9 cellular contexts compared by ENCODE assay signal in the genomic region with DNA sequence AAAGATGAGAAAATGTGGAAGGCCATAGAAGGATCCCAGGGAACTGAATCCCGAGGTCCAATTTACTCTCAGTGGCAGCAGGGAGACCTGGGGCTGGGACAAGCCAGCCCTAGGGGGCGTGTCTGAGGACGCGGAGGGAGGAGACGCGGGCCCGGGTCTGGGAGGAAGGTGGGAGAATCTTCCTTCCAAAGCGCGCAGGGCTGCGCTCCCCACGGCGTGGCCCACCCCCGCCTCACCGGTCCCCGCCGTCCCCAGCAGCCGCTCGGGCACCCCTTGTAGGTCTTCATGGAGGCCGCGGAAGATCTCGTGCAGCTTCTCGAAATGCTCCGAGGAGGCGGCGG. TPM values are rescaled to one million over a fixed set of nuclear protein-coding genes. Genes with fewer than 3 reads are reported as not detected.
DNase-seq lines count a peak whose midpoint lies in the region; ATAC-seq and TF ChIP-seq lines count a peak whose summit lies in the region.
"Had no signal": no experiment of that assay in that cellular context is flagged by ENCODE, and none has a peak within 500 bp of the region (broad histone marks: within the 10 kb centered on the region; RNA-seq: fewer than 3 reads in every experiment).

No MANE protein-coding gene starts in this region.

- peak overlapping the region; percentile 87 for H3K4me2 ChIP-seq in OCI-LY7 (ENCODE audit: low read length)

- peak; percentile 47; the same call in 1 of the 2 replicates for TF ChIP-seq CTCF in OCI-LY7 (conservative IDR thresholded peaks at IDR 0.05; ENCODE audit: low read length)
- no peak for TF ChIP-seq CTCF in fibroblast of mammary gland (conservative IDR thresholded peaks at IDR 0.05; ENCODE audit: control insufficient read depth, insufficient read depth, low read depth, low read length)

- CTCF ChIA-PET in OCI-LY7 (lab: Charles Lee; ENCODE audit: unreplicated experiment) = interaction anchor here (0.6 kb wide), 2 partner anchors 75 to 151 kb away, joined by 3 read pairs; no protein-coding TSS in a partner anchor

- peaks cover 31% of the 10 kb centered on the region for H3K79me2 ChIP-seq in OCI-LY7 (ENCODE audit: insufficient read depth, low read depth, low read length)

- H3K36me3 ChIP-seq in HUES6 (ENCODE audit: control insufficient read depth, insufficient read depth, low read length) (peaks cover 23% of the 10 kb centered on the region), OCI-LY7 (ENCODE audit: insufficient read depth, low read length) (peaks cover 32% of the 10 kb centered on the region)

- no peaks in the 10 kb centered on the region for H3K9me3 Mint-ChIP-seq in activated T-helper 17 cell treated with anti-CD3 and anti-CD28 coated beads, Interleukin-2, amount 50 U/mL, for 72 hours
- no peaks in the 10 kb centered on the region for H3K9me3 Mint-ChIP-seq in naive B cell

- no peaks in the 10 kb centered on the region for H3K27me3 ChIP-seq in HUES6 (ENCODE audit: control insufficient read depth, insufficient read depth, low read length)

- H3K4me1 Mint-ChIP-seq in activated T-helper 17 cell treated with anti-CD3 and anti-CD28 coated beads, Interleukin-2, amount 50 U/mL, for 72 hours = peaks cover 16% of the 10 kb centered on the region
- peaks cover 29 to 57% (median 46%) of the 10 kb centered on the region in 3 donors for H3K4me1 Mint-ChIP-seq in naive B cell

- BruUV-seq in OCI-LY7 (replicated peaks; lab: Mats Ljungman, UMichigan) = no TSS peak

- ATAC-seq in GM21526 (IDR thresholded peaks at IDR 0.05; ENCODE audit: low FRiP score, unreplicated experiment) = peak; percentile 47
- peak; percentile 90 for ATAC-seq in activated T-helper 17 cell treated with anti-CD3 and anti-CD28 coated beads, Interleukin-2, amount 50 U/mL, for 72 hours (replicated peaks)
- ATAC-seq in naive B cell (ENCODE audit: low read depth in 2 of 2) = peak; percentile 34 to 40

- H3K4me3 ChIP-seq in HUES6 (ENCODE audit: low read depth, low read length) (peak overlapping the region; percentile 94), OCI-LY7 (ENCODE audit: low read depth, low read length, poor library complexity, severe bottlenecking) (peak overlapping the region; percentile 82), fibroblast of mammary gland (ENCODE audit: control insufficient read depth, low read depth, low read length) (peak overlapping the region; percentile 82)

- H2AFZ ChIP-seq in OCI-LY7 (ENCODE audit: low read length) = peak overlapping the region; percentile 83; the same call in 1 of the 2 replicates

- peak overlapping the region; percentile 84 for H3K27ac Mint-ChIP-seq in activated T-helper 17 cell treated with anti-CD3 and anti-CD28 coated beads, Interleukin-2, amount 50 U/mL, for 72 hours
- H3K27ac Mint-ChIP-seq in naive B cell = peak overlapping the region; percentile 91 to 97 (median 96)

- H3K27ac ChIP-seq in HUES6 (ENCODE audit: low read depth, low read length) = peak overlapping the region; percentile 100
- peak overlapping the region; percentile 53 for H3K27ac ChIP-seq in OCI-LY7 (ENCODE audit: low read depth, low read length, poor library complexity, severe bottlenecking)

- H3K4me1 ChIP-seq in HUES6 (ENCODE audit: control insufficient read depth, insufficient read depth, low read length) = peaks cover 4% of the 10 kb centered on the region; the same call in 1 of the 2 replicates
- H3K4me1 ChIP-seq in OCI-LY7 (ENCODE audit: insufficient read depth, low read length, poor library complexity, severe bottlenecking) = peaks cover 21% of the 10 kb centered on the region

- H3K9me3 ChIP-seq in HUES6 (ENCODE audit: control insufficient read depth, insufficient read depth, low read depth, low read length) = no peaks in the 10 kb centered on the region
- no peaks in the 10 kb centered on the region for H3K9me3 ChIP-seq in OCI-LY7 (ENCODE audit: low read length)

- H4K20me1 ChIP-seq in OCI-LY7 (ENCODE audit: insufficient read depth, low read length) = peaks cover 13% of the 10 kb centered on the region

- POLR2A ChIA-PET in OCI-LY7 (lab: Charles Lee) = interaction anchor here (1.0 to 1.1 kb wide), 3 partner anchors 28 to 317 kb away, joined by 3 to 5 read pairs (median 3); a partner anchor contains a TSS

- no peaks in the 10 kb centered on the region for H3K9me2 ChIP-seq in OCI-LY7 (ENCODE audit: insufficient read depth, low read length)

- no peaks in the 10 kb centered on the region for H3K27me3 Mint-ChIP-seq in activated T-helper 17 cell treated with anti-CD3 and anti-CD28 coated beads, Interleukin-2, amount 50 U/mL, for 72 hours
- no peaks in the 10 kb centered on the region for H3K27me3 Mint-ChIP-seq in naive B cell

- peaks cover 23% of the 10 kb centered on the region for H3K36me3 Mint-ChIP-seq in activated T-helper 17 cell treated with anti-CD3 and anti-CD28 coated beads, Interleukin-2, amount 50 U/mL, for 72 hours (ENCODE audit: low read depth)
- H3K36me3 Mint-ChIP-seq in naive B cell = no peaks in the 10 kb centered on the region

- H3K9ac ChIP-seq in HUES6 (ENCODE audit: low read length) = peak overlapping the region; percentile 100

- H3K4me3 Mint-ChIP-seq in activated T-helper 17 cell treated with anti-CD3 and anti-CD28 coated beads, Interleukin-2, amount 50 U/mL, for 72 hours = peak overlapping the region; percentile 83
- H3K4me3 Mint-ChIP-seq in naive B cell = peak overlapping the region; percentile 84 to 97 (median 94)

- DNase-seq in DMS153 (lab: John Stamatoyannopoulos, UW) (peak; percentile 31), OCI-LY7 (ENCODE audit: low spot score) (peak; percentile 56), fibroblast of mammary gland (ENCODE audit: low read depth) (peak; percentile 40), naive B cell (no peak), superior temporal gyrus (ENCODE audit: extremely low spot score) (peak; percentile 74)

- intact Hi-C loops in OCI-LY7 (cut with micrococcal nuclease; ENCODE audit: unreplicated experiment) = loop anchor here (2.0 kb wide), 1 partner anchor 21 kb away; a partner anchor contains a TSS

RNA-seq across cellular contexts. Expression of a gene that starts 0.3 kb away (rescaled TPM):
- total RNA-seq in OCI-LY7 (2014; rRNA removed; shearing (Covaris generic)) = 41.5 and 50.5 TPM in 2 replicates
- 80.2 and 93.3 TPM in 2 replicates for total RNA-seq in OCI-LY7 (2022)
- total RNA-seq in activated T-helper 17 cell treated with anti-CD3 and anti-CD28 coated beads, Interleukin-2, amount 50 U/mL, for 72 hours = 10 to 100 TPM; 29.3 to 68.1 TPM
- 10 to 100 TPM; 55.8 to 84.7 (median 61.4) TPM for polyA plus RNA-seq in naive B cell (ENCODE audit: low read depth in 6 of 6)

RNA-seq across cellular contexts. Expression of a gene that starts 21.5 kb away (rescaled TPM):
- 31.1 and 32.0 TPM in 2 replicates for total RNA-seq in OCI-LY7 (2014; rRNA removed; shearing (Covaris generic))
- 33.6 and 37.7 TPM in 2 replicates for total RNA-seq in OCI-LY7 (2022)
- total RNA-seq in activated T-helper 17 cell treated with anti-CD3 and anti-CD28 coated beads, Interleukin-2, amount 50 U/mL, for 72 hours = 10 to 100 TPM; 40.3 to 44.6 TPM
- polyA plus RNA-seq in naive B cell (ENCODE audit: low read depth in 6 of 6) = 100 to 1,000 TPM in 1 of 6 donors, 10 to 100 TPM in 5; 47.2 to 107 (median 56.9) TPM

RNA-seq across cellular contexts. Expression of a gene that starts 27.6 kb away (rescaled TPM):
- total RNA-seq in OCI-LY7 (2014; rRNA removed; shearing (Covaris generic)) = not detected in 2 replicates
- total RNA-seq in OCI-LY7 (2022) = not detected in 2 replicates
- not detected for total RNA-seq in activated T-helper 17 cell treated with anti-CD3 and anti-CD28 coated beads, Interleukin-2, amount 50 U/mL, for 72 hours
- polyA plus RNA-seq in naive B cell (ENCODE audit: low read depth in 6 of 6) = not detected
- total RNA-seq: glomerular endothelial cell had no signal

RNA-seq across cellular contexts. Expression of a gene that starts 54.4 kb away (rescaled TPM):
- total RNA-seq in OCI-LY7 (2014; rRNA removed; shearing (Covaris generic)) = 2.9 and 4.2 TPM in 2 replicates
- 2.0 and 3.4 TPM in 2 replicates for total RNA-seq in OCI-LY7 (2022)
- total RNA-seq in activated T-helper 17 cell treated with anti-CD3 and anti-CD28 coated beads, Interleukin-2, amount 50 U/mL, for 72 hours = 10 to 100 TPM; 14.3 to 64.7 TPM
- polyA plus RNA-seq in naive B cell (ENCODE audit: low read depth in 6 of 6) = 1 to 10 TPM in 3 of 6 donors, under 1 TPM in 2, not detected in 1; 0.70 to 1.4 (median 1.1) TPM

Comparison
In these comparisons a context has a peak if more than half of its experiments do, and no peak if none do; other contexts are left out.
1. ATAC-seq: peak in every context shown above with its lines; median percentile 90 in activated T-helper 17 cell treated with anti-CD3 and anti-CD28 coated beads, Interleukin-2, amount 50 U/mL, for 72 hours; 47 in GM21526; 37 in naive B cell.